In genomic region chr16:83935005-83935857, GRCh38 we compare ENCODE assay signal across 1 cellular context.
A peak's percentile ranks its signal among the peaks of the same experiment; 100 is the strongest.
TF ChIP-seq lines count a peak whose summit lies in the region.

No MANE protein-coding gene starts in this region.

TF ChIP-seq in HepG2, 621 proteins besides CTCF, POLR2A, EP300 and RAD21:
- TF ChIP-seq ZNF33B (CRISPR knock-in tag; IDR thresholded peaks at IDR 0.05) = no peak
- TF ChIP-seq ZNF710 (CRISPR knock-in tag; IDR thresholded peaks at IDR 0.05; ENCODE audit: borderline replicate concordance) = no peak
- TF ChIP-seq ZC3H13 (CRISPR knock-in tag; IDR thresholded peaks at IDR 0.05) = no peak
- TF ChIP-seq HNRNPL (IDR thresholded peaks at IDR 0.05; ENCODE audit: low read depth, low read length) = peak; percentile 57; the same call in 1 of the 2 replicates
- TF ChIP-seq CEBPZ (IDR thresholded peaks at IDR 0.05; ENCODE audit: low read length) = no peak
- no peak for TF ChIP-seq E2F1 (CRISPR knock-in tag; IDR thresholded peaks at IDR 0.05)
- TF ChIP-seq KDM1A (CRISPR knock-in tag; IDR thresholded peaks at IDR 0.05) = 0 out of 2 replicates have a peak, but pooled peaks have one; percentile 12
- no peak for TF ChIP-seq ONECUT2 (CRISPR knock-in tag; IDR thresholded peaks at IDR 0.05)
- TF ChIP-seq BORCS8-MEF2B (CRISPR knock-in tag; IDR thresholded peaks at IDR 0.05) = no peak
- TF ChIP-seq TFDP1 (CRISPR knock-in tag; IDR thresholded peaks at IDR 0.05; ENCODE audit: borderline replicate concordance) = no peak
- TF ChIP-seq ZNF224 (CRISPR knock-in tag; IDR thresholded peaks at IDR 0.05) = no peak
- TF ChIP-seq ATF5 (CRISPR knock-in tag; IDR thresholded peaks at IDR 0.05; ENCODE audit: low read depth) = no peak
- no peak for TF ChIP-seq ESRRA (CRISPR knock-in tag; IDR thresholded peaks at IDR 0.05; ENCODE audit: low read depth)
- TF ChIP-seq TBL1XR1 (IDR thresholded peaks at IDR 0.05; ENCODE audit: borderline replicate concordance, low read length, partially characterized antibody) = no peak
- 0 out of 2 replicates have a peak, but pooled peaks have one; percentile 24 for TF ChIP-seq PATZ1 (CRISPR knock-in tag; IDR thresholded peaks at IDR 0.05)
- TF ChIP-seq SATB2 (CRISPR knock-in tag; IDR thresholded peaks at IDR 0.05) = no peak
- no peak for TF ChIP-seq GABPA (IDR thresholded peaks at IDR 0.05; ENCODE audit: low read depth, low read length)
- no peak for TF ChIP-seq GABPA (CRISPR knock-in tag; IDR thresholded peaks at IDR 0.05; ENCODE audit: low read depth)
- TF ChIP-seq SUZ12 (IDR thresholded peaks at IDR 0.05; ENCODE audit: low read depth, low read length) = no peak
- no peak for TF ChIP-seq HDAC1 (CRISPR knock-in tag; IDR thresholded peaks at IDR 0.05)
- TF ChIP-seq ZNF644 (CRISPR knock-in tag; IDR thresholded peaks at IDR 0.05; ENCODE audit: low read depth) = no peak
- TF ChIP-seq ZBTB33 (CRISPR knock-in tag; IDR thresholded peaks at IDR 0.05) = peak; percentile 48; the same call in 1 of the 2 replicates
- TF ChIP-seq ZBTB2 (CRISPR knock-in tag; IDR thresholded peaks at IDR 0.05; ENCODE audit: low read depth) = no peak
- no peak for TF ChIP-seq ZNF180 (CRISPR knock-in tag; IDR thresholded peaks at IDR 0.05; ENCODE audit: borderline replicate concordance, low read depth)
- TF ChIP-seq ZMYM3 (CRISPR knock-in tag; IDR thresholded peaks at IDR 0.05) = peak; percentile 78
- 0 out of 2 replicates have a peak, but pooled peaks have one; percentile 6 for TF ChIP-seq HOXA3 (CRISPR knock-in tag; IDR thresholded peaks at IDR 0.05)
- TF ChIP-seq ZNF777 (CRISPR knock-in tag; IDR thresholded peaks at IDR 0.05) = no peak
- TF ChIP-seq ZNF615 (CRISPR knock-in tag; IDR thresholded peaks at IDR 0.05; ENCODE audit: borderline replicate concordance) = no peak
- TF ChIP-seq KMT2B (CRISPR knock-in tag; IDR thresholded peaks at IDR 0.05) = no peak
- TF ChIP-seq NCOA1 (CRISPR knock-in tag; IDR thresholded peaks at IDR 0.05) = no peak
- no peak for TF ChIP-seq KLF16 (CRISPR knock-in tag; IDR thresholded peaks at IDR 0.05)
- no peak for TF ChIP-seq EHMT2 (IDR thresholded peaks at IDR 0.05; ENCODE audit: borderline replicate concordance, low read depth, low read length)
- no peak for TF ChIP-seq ZNF597 (CRISPR knock-in tag; IDR thresholded peaks at IDR 0.05)
- no peak for TF ChIP-seq ATF6 (CRISPR knock-in tag; conservative IDR thresholded peaks at IDR 0.05)
- TF ChIP-seq ZFP36L1 (CRISPR knock-in tag; IDR thresholded peaks at IDR 0.05) = no peak
